1 cellular context compared by ENCODE assay signal in the genomic region with DNA sequence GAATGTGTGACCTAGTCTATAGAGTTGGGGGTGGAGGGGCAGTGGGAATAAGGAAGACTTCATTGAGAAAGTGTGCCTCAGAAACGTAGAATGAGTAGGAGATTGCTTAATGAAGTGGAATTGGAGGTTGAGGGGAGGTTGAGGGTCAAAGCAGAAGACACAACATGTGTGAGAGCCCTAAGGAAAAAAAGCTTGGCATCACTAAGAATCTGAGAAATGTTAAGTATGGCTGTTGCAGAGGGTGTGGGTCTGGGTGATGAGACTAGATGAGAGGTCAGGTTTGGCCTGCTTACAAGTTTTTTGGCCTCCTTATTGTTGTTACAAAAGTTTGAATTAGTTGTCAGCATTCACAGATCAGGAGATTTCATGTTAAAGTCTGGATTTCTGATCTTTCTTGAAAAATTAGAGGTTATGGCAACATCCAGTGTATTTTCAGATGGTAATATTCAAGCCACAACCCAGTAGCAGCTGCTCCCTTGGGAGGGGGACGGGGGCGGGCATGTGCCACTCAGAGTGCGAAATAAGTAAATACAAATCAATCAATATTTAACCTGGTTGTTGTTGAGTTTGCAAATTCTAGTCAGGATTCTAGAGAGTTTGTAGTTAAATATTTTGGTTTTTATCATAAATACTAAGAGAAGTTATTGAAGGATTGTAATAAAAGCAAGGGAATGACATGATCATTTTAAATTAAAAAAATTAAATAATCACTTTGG.
A peak's percentile ranks its signal among the peaks of the same experiment; 100 is the strongest.
TF ChIP-seq lines count a peak whose summit lies in the region.

No MANE protein-coding gene starts in this region.

TF ChIP-seq in K562, 482 proteins besides CTCF, POLR2A, EP300 and RAD21:
- TF ChIP-seq EHMT2 (IDR thresholded peaks at IDR 0.05) (peak; percentile 46; the same call in 1 of the 2 replicates), ZNF354B (CRISPR knock-in tag; IDR thresholded peaks at IDR 0.05) (no peak), HSF4 (CRISPR knock-in tag; IDR thresholded peaks at IDR 0.05; ENCODE audit: borderline replicate concordance) (no peak)
